Comparison of ENCODE assay signal across 8 cellular contexts in the genomic region with DNA sequence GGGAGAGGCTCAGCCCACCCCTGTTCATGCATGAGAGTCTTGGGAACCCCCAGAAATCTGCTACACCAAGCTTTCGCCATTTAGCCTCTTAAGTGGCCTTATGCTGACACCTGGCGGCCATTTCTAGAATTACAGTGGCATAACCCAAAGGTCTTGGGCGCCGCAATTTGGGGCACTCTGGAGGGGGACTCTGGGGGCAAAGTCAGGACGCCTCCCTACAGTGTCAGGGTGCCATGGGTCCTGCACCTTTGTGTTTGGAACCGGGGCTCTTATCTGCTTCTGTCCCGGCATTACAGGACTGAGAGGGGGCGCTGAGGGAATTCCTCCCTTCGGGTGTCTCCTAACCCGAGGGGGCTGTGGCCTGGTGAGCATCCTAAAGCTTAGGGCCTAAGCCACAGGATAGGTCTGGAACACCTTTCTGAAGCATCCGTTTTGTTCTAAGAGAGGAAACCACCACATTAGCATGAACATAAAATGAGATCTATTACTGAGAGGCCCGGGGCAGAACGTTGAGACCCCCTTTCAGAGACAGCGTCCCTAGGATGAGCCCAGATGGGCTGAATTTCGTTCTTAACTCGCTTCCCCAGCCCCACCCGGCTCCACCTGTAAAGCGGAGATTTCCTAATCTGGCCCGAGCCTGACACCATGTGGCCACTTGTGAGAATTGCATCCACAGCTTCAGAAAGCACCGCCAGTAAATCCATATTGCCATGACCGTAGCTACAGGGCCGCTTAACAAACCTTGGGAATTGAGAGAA. TPM values are rescaled to one million over a fixed set of nuclear protein-coding genes. Genes with fewer than 3 reads are reported as not detected.
DNase-seq lines count a peak whose midpoint lies in the region; ATAC-seq, FAIRE-seq and TF ChIP-seq lines count a peak whose summit lies in the region.

No MANE protein-coding gene starts in this region.

- peaks cover 10% of the 10 kb centered on the region for H3K27me3 ChIP-seq in Panc1 (ENCODE audit: control insufficient read depth, insufficient read depth, low read length)
- H3K27me3 ChIP-seq in fibroblast of lung (ENCODE audit: control insufficient read depth, insufficient read depth, low read length) = peaks cover 2% of the 10 kb centered on the region

- H3K79me2 ChIP-seq in fibroblast of lung (ENCODE audit: control insufficient read depth, insufficient read depth, low read length) = no peaks in the 10 kb centered on the region

- no peaks in the 10 kb centered on the region for H3K36me3 Mint-ChIP-seq in nephron progenitor cell (ENCODE audit: low read depth)

- H3K4me1 ChIP-seq in Panc1 (ENCODE audit: control insufficient read depth, insufficient read depth, low read length) = peaks cover 15% of the 10 kb centered on the region
- H3K4me1 ChIP-seq in fibroblast of lung (ENCODE audit: control insufficient read depth, extremely low read depth, insufficient read depth, low read length) = no peaks in the 10 kb centered on the region

- ATAC-seq in Panc1 (peak; percentile 52), HG03460 (IDR thresholded peaks at IDR 0.05; ENCODE audit: unreplicated experiment) (no peak)

- no peak overlapping the region for H3K9ac ChIP-seq in fibroblast of lung (ENCODE audit: insufficient read depth, low read length)

- peak overlapping the region; percentile 35 for H3K4me3 Mint-ChIP-seq in nephron progenitor cell

- no peaks in the 10 kb centered on the region for H3K9me3 ChIP-seq in Panc1 (ENCODE audit: control insufficient read depth, insufficient read depth, low read depth, low read length)
- no peaks in the 10 kb centered on the region for H3K9me3 ChIP-seq in fibroblast of lung (ENCODE audit: control insufficient read depth, insufficient read depth, low read depth, low read length)

- in situ Hi-C loops in Panc1 (cut with HindIII; ENCODE audit: low pct_unique_long_range_greater_than_20kb, low sequenced_read_pairs) = no loop called here

- intact Hi-C loops in Panc1 (cut with micrococcal nuclease; ENCODE audit: unreplicated experiment) = loop anchor here (2.0 to 5.0 kb wide), 3 partner anchors 269 to 499 kb away; no protein-coding TSS in a partner anchor

- peaks cover 44% of the 10 kb centered on the region for H3K4me1 Mint-ChIP-seq in nephron progenitor cell

- no peak overlapping the region for H3K27ac Mint-ChIP-seq in nephron progenitor cell

- POLR2A ChIA-PET in Panc1 (lab: Charles Lee) = interaction anchor here (0.6 kb wide), 1 partner anchor 458 kb away, joined by 3 read pairs; no protein-coding TSS in a partner anchor

- H3K27ac ChIP-seq in Panc1 (ENCODE audit: low read length) (no peak overlapping the region), fibroblast of lung (ENCODE audit: insufficient read depth, low read length) (no peak overlapping the region)

- TF ChIP-seq CTCF in D721Med (IDR thresholded peaks at IDR 0.05; ENCODE audit: insufficient read depth, missing control alignments) = peak; percentile 69
- TF ChIP-seq CTCF in Panc1 (IDR thresholded peaks at IDR 0.05) = peak; percentile 96
- peak; percentile 73 to 80 for TF ChIP-seq CTCF in fibroblast of lung (conservative IDR thresholded peaks at IDR 0.05 in 1 of 2, IDR thresholded peaks at IDR 0.05 in 1 of 2; ENCODE audit: low read depth in 1 of 2, low read length in 2 of 2)
- TF ChIP-seq CTCF in nephron progenitor cell (IDR thresholded peaks at IDR 0.05) = peak; percentile 73

- H3K9me3 Mint-ChIP-seq in nephron progenitor cell = no peaks in the 10 kb centered on the region

- no peak overlapping the region for H2AFZ ChIP-seq in fibroblast of lung (ENCODE audit: low read length)

- H3K36me3 ChIP-seq in Panc1 (ENCODE audit: control insufficient read depth, insufficient read depth, low read length) (no peaks in the 10 kb centered on the region), fibroblast of lung (ENCODE audit: control insufficient read depth, insufficient read depth, low read length) (no peaks in the 10 kb centered on the region)

- H4K20me1 ChIP-seq in fibroblast of lung (ENCODE audit: control insufficient read depth, extremely low read depth, insufficient read depth, low read length) = no peaks in the 10 kb centered on the region

- no TSS peak for BruUV-seq in Panc1 (replicated peaks; lab: Mats Ljungman, UMichigan)

- CTCF ChIA-PET in Panc1 (lab: Charles Lee) = interaction anchor here (0.5 to 8.3 kb wide), 35 partner anchors 8 to 655 kb away, joined by 3 to 236 read pairs (median 5); no protein-coding TSS in a partner anchor

- H3K4me2 ChIP-seq in fibroblast of lung (ENCODE audit: extremely low read depth, insufficient read depth, low read length) = no peak overlapping the region

- DNase-seq in D721Med (ENCODE audit: insufficient read length, low spot score) (peak; percentile 69), Panc1 (ENCODE audit: low read depth, low spot score) (peak; percentile 83), fibroblast of lung (ENCODE audit: low read depth in 2 of 2) (peak; percentile 43 to 71), nephron progenitor cell (peak; percentile 88)
- DNase-seq in Jurkat, Clone E6-1 (ENCODE audit: low read depth, low spot score) = peak; percentile 65
- peak; percentile 87 for DNase-seq in activated T-cell treated with anti-CD3 and anti-CD28 coated beads, Interleukin-2, amount 50 U/mL, for 48 hours
- DNase-seq in stimulated activated naive CD4-positive, alpha-beta T cell treated with Interleukin-2 at 50 U/mL for 16 hours (lab: John Stamatoyannopoulos, UW) = peak; percentile 71

- H3K4me3 ChIP-seq in Jurkat, Clone E6-1 (ENCODE audit: low read length) = no peak overlapping the region
- no peak overlapping the region for H3K4me3 ChIP-seq in Panc1 (ENCODE audit: low read depth in 2 of 2, low read length in 2 of 2)
- no peak overlapping the region for H3K4me3 ChIP-seq in fibroblast of lung (replicated peaks in 1 of 4; ENCODE audit: control extremely low read depth in 1 of 4, insufficient read depth in 1 of 4, low read depth in 3 of 4, low read length in 4 of 4)

- H3K27me3 Mint-ChIP-seq in nephron progenitor cell (ENCODE audit: low read depth, poor library complexity) = peaks cover 24% of the 10 kb centered on the region

- FAIRE-seq in D721Med (lab: Jason Lieb, UNC) = no peak

RNA-seq across cellular contexts. Expression of gene INS, which starts 9.3 kb away (rescaled TPM):
- polyA plus RNA-seq in Jurkat, Clone E6-1 (2012; ENCODE audit: insufficient read depth, insufficient read length) = not detected
- not detected for total RNA-seq in Panc1 (2021; ENCODE audit: unreplicated experiment)
- not detected for polyA plus RNA-seq in Panc1 (2012; ENCODE audit: insufficient read length)
- not detected in 2 replicates for total RNA-seq in fibroblast of lung
- not detected in 2 replicates for polyA plus RNA-seq in fibroblast of lung
- not detected in 2 replicates for polyA plus RNA-seq in fibroblast of lung (2012)
- not detected in 2 replicates for polyA minus RNA-seq in fibroblast of lung (ENCODE audit: low replicate concordance)

RNA-seq across cellular contexts. Expression of gene IGF2, which starts 12.5 kb away (rescaled TPM):
- polyA plus RNA-seq in Jurkat, Clone E6-1 (2012; ENCODE audit: insufficient read depth, insufficient read length) = not detected
- total RNA-seq in Panc1 (2021; ENCODE audit: unreplicated experiment) (14.5 TPM), fibroblast of lung (under 0.01 and 0.17 TPM in 2 replicates)
- polyA plus RNA-seq in Panc1 (2012; ENCODE audit: insufficient read length) = 20.5 TPM
- 0.03 and 0.08 TPM in 2 replicates for polyA plus RNA-seq in fibroblast of lung
- polyA plus RNA-seq in fibroblast of lung (2012) = 0.13 and 1.1 TPM in 2 replicates
- polyA minus RNA-seq in fibroblast of lung (ENCODE audit: low replicate concordance) = 0.11 and 0.55 TPM in 2 replicates

RNA-seq across cellular contexts. Expression of gene TH, which starts 19.9 kb away (rescaled TPM):
- not detected for polyA plus RNA-seq in Jurkat, Clone E6-1 (2012; ENCODE audit: insufficient read depth, insufficient read length)
- total RNA-seq in Panc1 (2021; ENCODE audit: unreplicated experiment) = not detected
- polyA plus RNA-seq in Panc1 (2012; ENCODE audit: insufficient read length) = 0.38 TPM
- 0.17 TPM in 1 of 2 replicates, not detected in the other for total RNA-seq in fibroblast of lung
- not detected in 2 replicates for polyA plus RNA-seq in fibroblast of lung
- not detected in 2 replicates for polyA plus RNA-seq in fibroblast of lung (2012)
- not detected in 2 replicates for polyA minus RNA-seq in fibroblast of lung (ENCODE audit: low replicate concordance)

Comparison
In these comparisons a context has a peak if more than half of its experiments do, and no peak if none do; other contexts are left out.
1. RNA of gene IGF2, which starts 12.5 kb away (total RNA-seq): 14.5 TPM in Panc1 (single experiment); under 0.01 to 0.17 TPM in fibroblast of lung; every median in the first group is over 10 times any median in the second.
2. Peak in every context shown above with its lines, with median percentiles within 50 percentile points of each other: DNase-seq and CTCF ChIP-seq.